In genomic region chr2:241150660-241151530, GRCh38 we compare ENCODE assay signal across 6 cellular contexts. TPM values are rescaled to one million over a fixed set of nuclear protein-coding genes. Genes with fewer than 3 reads are reported as not detected.
DNase-seq lines count a peak whose midpoint lies in the region; ATAC-seq and TF ChIP-seq lines count a peak whose summit lies in the region.

No MANE protein-coding gene starts in this region.

- TF ChIP-seq CTCF in choroid plexus epithelial cell (conservative IDR thresholded peaks at IDR 0.05; ENCODE audit: low read depth, low read length), result no peak
- no peak for TF ChIP-seq CTCF in omental fat pad (IDR thresholded peaks at IDR 0.05)

- no peak for DNase-seq in Jurkat, Clone E6-1 (ENCODE audit: low read depth, low spot score)
- DNase-seq in choroid plexus epithelial cell (ENCODE audit: low read depth) (no peak), omental fat pad (ENCODE audit: low spot score) (no peak), NCI-H524 treated with DMSO at 0.1 percent for 48 hours (lab: John Stamatoyannopoulos, UW) (no peak), NCI-H128 (lab: John Stamatoyannopoulos, UW; ENCODE audit: unreplicated experiment) (no peak)

- peak overlapping the region; percentile 88 for H3K4me3 ChIP-seq in Jurkat, Clone E6-1 (ENCODE audit: low read length)
- H3K4me3 ChIP-seq in choroid plexus epithelial cell (ENCODE audit: low read depth, low read length), result peak overlapping the region; percentile 88

- ATAC-seq in omental fat pad (ENCODE audit: low FRiP score) (peak; percentile 42), HG02973 (IDR thresholded peaks at IDR 0.05; ENCODE audit: unreplicated experiment) (no peak)

RNA-seq across cellular contexts. Expression of gene PPP1R7, which starts 0.6 kb away (rescaled TPM):
- 179 TPM for polyA plus RNA-seq in Jurkat, Clone E6-1 (2012; ENCODE audit: insufficient read depth, insufficient read length)
- total RNA-seq in omental fat pad, result 10 to 100 TPM; 33.4 to 41.8 (median 35.4) TPM

RNA-seq across cellular contexts. Expression of gene PASK, which starts 1.6 kb away (rescaled TPM):
- 43.6 TPM for polyA plus RNA-seq in Jurkat, Clone E6-1 (2012; ENCODE audit: insufficient read depth, insufficient read length)
- 1 to 10 TPM; 2.1 to 7.3 (median 6.1) TPM for total RNA-seq in omental fat pad

RNA-seq across cellular contexts. Expression of gene ANO7, which starts 37.6 kb away (rescaled TPM):
- polyA plus RNA-seq in Jurkat, Clone E6-1 (2012; ENCODE audit: insufficient read depth, insufficient read length), result 1.00 TPM
- total RNA-seq in omental fat pad, result under 1 TPM in 3 of 4 donors, not detected in 1; 0.50 to 0.65 (median 0.60) TPM

RNA-seq across cellular contexts. Expression of gene MTERF4, which starts 48.8 kb away (rescaled TPM):
- 56.7 TPM for polyA plus RNA-seq in Jurkat, Clone E6-1 (2012; ENCODE audit: insufficient read depth, insufficient read length)
- 10 to 100 TPM; 26.9 to 39.1 (median 34.5) TPM for total RNA-seq in omental fat pad
